Comparison of ENCODE assay signal across 1 cellular context in the genomic region with DNA sequence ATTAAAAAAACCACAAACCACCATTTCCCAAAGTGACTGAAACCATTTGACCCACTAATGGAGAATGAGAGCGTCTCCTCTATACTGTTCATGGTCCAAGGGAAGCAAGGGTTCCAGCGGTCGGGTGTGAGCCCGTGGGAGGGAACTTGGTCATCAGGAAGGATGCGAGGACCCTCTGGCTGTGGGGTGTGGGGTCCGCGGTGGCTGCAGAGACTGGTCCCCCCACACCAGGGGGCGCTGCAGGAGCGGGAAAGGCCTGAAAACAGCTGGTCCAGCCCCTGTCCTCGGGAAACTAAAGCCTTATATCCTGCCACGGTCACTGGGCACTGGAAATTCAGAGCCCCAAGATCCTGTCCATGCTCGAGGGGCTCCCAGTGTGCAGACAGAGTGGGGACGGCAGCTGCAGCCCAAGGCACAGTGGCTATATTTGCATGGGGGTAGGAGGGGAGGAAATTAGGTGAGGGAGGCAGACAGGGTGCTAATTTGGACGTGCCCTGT.
A peak's percentile ranks its signal among the peaks of the same experiment; 100 is the strongest.
TF ChIP-seq lines count a peak whose summit lies in the region.

No MANE protein-coding gene starts in this region.

TF ChIP-seq in IMR-90, 13 proteins besides CTCF, POLR2A, EP300 and RAD21:
- TF ChIP-seq FOS (IDR thresholded peaks at IDR 0.05; ENCODE audit: low read depth, low read length) (no peak), CHD1 (IDR thresholded peaks at IDR 0.05; ENCODE audit: low read depth, low read length) (no peak), MAZ (IDR thresholded peaks at IDR 0.05; ENCODE audit: borderline replicate concordance, low read depth, low read length) (peak; percentile 67; the same call in 1 of the 2 replicates), MAFK (IDR thresholded peaks at IDR 0.05; ENCODE audit: low read depth, low read length) (no peak), MXI1 (IDR thresholded peaks at IDR 0.05; ENCODE audit: borderline replicate concordance, low read depth, low read length) (no peak), SMC3 (IDR thresholded peaks at IDR 0.05; ENCODE audit: low read depth, low read length) (peak; percentile 98)
